1 cellular context compared by ENCODE assay signal in the genomic region with DNA sequence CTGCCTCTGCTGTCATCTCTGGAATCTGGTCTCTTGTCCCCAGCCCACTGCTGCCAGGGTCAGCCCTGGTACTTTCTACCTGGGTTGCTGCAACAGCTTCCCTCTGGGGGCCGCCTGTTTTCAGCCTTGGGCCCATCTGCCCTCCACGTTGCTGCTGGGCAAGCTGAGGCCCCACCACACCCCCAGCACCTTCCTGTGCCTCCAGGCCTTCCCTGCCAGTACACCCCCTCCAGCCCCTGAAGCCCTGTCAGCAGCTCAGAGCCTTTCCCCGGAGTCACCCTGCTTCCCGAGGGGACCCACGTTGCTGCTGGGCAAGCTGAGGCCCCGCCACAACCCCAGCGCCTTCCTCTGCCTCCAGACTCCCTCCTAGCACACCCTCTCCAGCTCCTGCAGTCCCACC.
TF ChIP-seq lines count a peak whose summit lies in the region.

No MANE protein-coding gene starts in this region.

TF ChIP-seq in IMR-90, 13 proteins besides CTCF, POLR2A, EP300 and RAD21 (continued from another document):
- TF ChIP-seq MAZ (IDR thresholded peaks at IDR 0.05; ENCODE audit: borderline replicate concordance, low read depth, low read length): no peak
- TF ChIP-seq CHD1 (IDR thresholded peaks at IDR 0.05; ENCODE audit: low read depth, low read length): no peak
- no peak for TF ChIP-seq CEBPB (IDR thresholded peaks at IDR 0.05; ENCODE audit: low read depth, low read length)
- TF ChIP-seq RCOR1 (IDR thresholded peaks at IDR 0.05; ENCODE audit: insufficient replicate concordance, low read length): no peak
- no peak for TF ChIP-seq RFX5 (IDR thresholded peaks at IDR 0.05; ENCODE audit: low read depth, low read length)
- TF ChIP-seq, protein P1, sequence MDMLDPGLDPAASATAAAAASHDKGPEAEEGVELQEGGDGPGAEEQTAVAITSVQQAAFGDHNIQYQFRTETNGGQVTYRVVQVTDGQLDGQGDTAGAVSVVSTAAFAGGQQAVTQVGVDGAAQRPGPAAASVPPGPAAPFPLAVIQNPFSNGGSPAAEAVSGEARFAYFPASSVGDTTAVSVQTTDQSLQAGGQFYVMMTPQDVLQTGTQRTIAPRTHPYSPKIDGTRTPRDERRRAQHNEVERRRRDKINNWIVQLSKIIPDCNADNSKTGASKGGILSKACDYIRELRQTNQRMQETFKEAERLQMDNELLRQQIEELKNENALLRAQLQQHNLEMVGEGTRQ (IDR thresholded peaks at IDR 0.05; ENCODE audit: low read depth, low read length): no peak
- no peak for TF ChIP-seq MAFK (IDR thresholded peaks at IDR 0.05; ENCODE audit: low read depth, low read length)
- TF ChIP-seq, protein P2, sequence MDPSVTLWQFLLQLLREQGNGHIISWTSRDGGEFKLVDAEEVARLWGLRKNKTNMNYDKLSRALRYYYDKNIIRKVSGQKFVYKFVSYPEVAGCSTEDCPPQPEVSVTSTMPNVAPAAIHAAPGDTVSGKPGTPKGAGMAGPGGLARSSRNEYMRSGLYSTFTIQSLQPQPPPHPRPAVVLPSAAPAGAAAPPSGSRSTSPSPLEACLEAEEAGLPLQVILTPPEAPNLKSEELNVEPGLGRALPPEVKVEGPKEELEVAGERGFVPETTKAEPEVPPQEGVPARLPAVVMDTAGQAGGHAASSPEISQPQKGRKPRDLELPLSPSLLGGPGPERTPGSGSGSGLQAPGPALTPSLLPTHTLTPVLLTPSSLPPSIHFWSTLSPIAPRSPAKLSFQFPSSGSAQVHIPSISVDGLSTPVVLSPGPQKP (IDR thresholded peaks at IDR 0.05; ENCODE audit: borderline replicate concordance, low read depth, low read length): no peak
- no peak for TF ChIP-seq SMC3 (IDR thresholded peaks at IDR 0.05; ENCODE audit: low read depth, low read length)
TF ChIP-seq in IMR-90: peak in this region for 0.
